Comparison of ENCODE assay signal across 1 cellular context in genomic region chr4:2361366-2362285, GRCh38.
TF ChIP-seq lines count a peak whose summit lies in the region.

No MANE protein-coding gene starts in this region.

TF ChIP-seq in K562, 482 proteins besides CTCF, POLR2A, EP300 and RAD21 (continued from another document):
- TF ChIP-seq MGA (IDR thresholded peaks at IDR 0.05) (0 out of 2 replicates have a peak, but pooled peaks have one; percentile 15), BHLHE40 (IDR thresholded peaks at IDR 0.05; ENCODE audit: low read length) (peak; percentile 92), MBD2 (IDR thresholded peaks at IDR 0.05; ENCODE audit: borderline replicate concordance, low read depth) (no peak), CCNT2 (IDR thresholded peaks at IDR 0.05; ENCODE audit: borderline replicate concordance, extremely low read depth, insufficient read length, low read depth, low read length) (no peak), E2F6 (IDR thresholded peaks at IDR 0.05; ENCODE audit: borderline replicate concordance in 1 of 2, extremely low read depth in 1 of 2, insufficient read depth in 1 of 2, insufficient read length in 1 of 2, low read depth in 1 of 2, low read length in 1 of 2, poor library complexity in 1 of 2, severe bottlenecking in 1 of 2) (peak in 1 of 2 experiments; percentile 46), CBFA2T3 (IDR thresholded peaks at IDR 0.05) (0 out of 2 replicates have a peak, but pooled peaks have one; percentile 4), CBFA2T2 (conservative IDR thresholded peaks at IDR 0.05) (0 out of 2 replicates have a peak, but pooled peaks have one; percentile 5)
- TF ChIP-seq, protein P1, sequence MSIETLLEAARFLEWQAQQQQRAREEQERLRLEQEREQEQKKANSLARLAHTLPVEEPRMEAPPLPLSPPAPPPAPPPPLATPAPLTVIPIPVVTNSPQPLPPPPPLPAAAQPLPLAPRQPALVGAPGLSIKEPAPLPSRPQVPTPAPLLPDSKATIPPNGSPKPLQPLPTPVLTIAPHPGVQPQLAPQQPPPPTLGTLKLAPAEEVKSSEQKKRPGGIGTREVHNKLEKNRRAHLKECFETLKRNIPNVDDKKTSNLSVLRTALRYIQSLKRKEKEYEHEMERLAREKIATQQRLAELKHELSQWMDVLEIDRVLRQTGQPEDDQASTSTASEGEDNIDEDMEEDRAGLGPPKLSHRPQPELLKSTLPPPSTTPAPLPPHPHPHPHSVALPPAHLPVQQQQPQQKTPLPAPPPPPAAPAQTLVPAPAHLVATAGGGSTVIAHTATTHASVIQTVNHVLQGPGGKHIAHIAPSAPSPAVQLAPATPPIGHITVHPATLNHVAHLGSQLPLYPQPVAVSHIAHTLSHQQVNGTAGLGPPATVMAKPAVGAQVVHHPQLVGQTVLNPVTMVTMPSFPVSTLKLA (conservative IDR thresholded peaks at IDR 0.05), result peak in 1 of 2 experiments; percentile 42; a peak in 1 of 4 replicates
